Comparison of ENCODE assay signal across 8 cellular contexts in the genomic region with DNA sequence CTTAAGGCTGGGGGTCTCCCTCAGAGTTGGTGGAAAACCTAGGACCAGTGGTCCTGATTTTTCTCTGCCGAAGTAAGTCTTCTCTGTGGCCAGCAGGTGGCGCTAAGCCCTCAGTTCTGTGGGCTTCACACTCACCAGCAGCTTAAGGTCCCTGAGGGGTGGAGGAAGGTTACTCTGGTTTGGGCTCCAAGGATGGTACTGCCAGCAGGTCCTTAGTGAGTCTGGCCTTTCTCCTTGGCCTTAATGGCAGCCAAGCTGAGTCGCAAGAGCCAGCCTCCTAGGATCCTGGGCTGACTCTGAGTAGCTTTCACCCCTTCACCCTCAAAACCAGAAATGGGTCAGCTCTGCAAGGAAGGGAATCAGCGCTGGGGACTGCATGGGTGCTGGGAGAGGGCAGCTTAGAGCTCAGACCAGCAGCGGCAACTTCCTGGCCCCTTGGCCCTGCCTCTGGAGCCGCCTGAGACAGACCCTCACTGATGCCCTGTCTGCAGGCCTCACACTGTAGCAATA. TPM values are rescaled to one million over a fixed set of nuclear protein-coding genes. Genes with fewer than 3 reads are reported as not detected.
DNase-seq lines count a peak whose midpoint lies in the region; TF ChIP-seq lines count a peak whose summit lies in the region.

No MANE protein-coding gene starts in this region.

- no peaks in the 10 kb centered on the region for H3K4me1 Mint-ChIP-seq in type B pancreatic cell (ENCODE audit: unreplicated experiment)

- no peaks in the 10 kb centered on the region for H3K9me3 Mint-ChIP-seq in type B pancreatic cell

- no peaks in the 10 kb centered on the region for H3K79me2 ChIP-seq in trophoblast cell (ENCODE audit: control insufficient read depth, insufficient read depth, low read length, poor library complexity)

- H3K27ac ChIP-seq in SJCRH30: no peak overlapping the region
- no peak overlapping the region for H3K27ac ChIP-seq in trophoblast cell (ENCODE audit: low read depth, low read length)

- no peaks in the 10 kb centered on the region for H3K27me3 ChIP-seq in SJCRH30
- no peaks in the 10 kb centered on the region for H3K27me3 ChIP-seq in trophoblast cell (ENCODE audit: insufficient read depth, low read length)

- H3K79me1 ChIP-seq in trophoblast cell (ENCODE audit: low read length): no peaks in the 10 kb centered on the region

- H2AFZ ChIP-seq in trophoblast cell (ENCODE audit: insufficient read depth, low read length, poor library complexity): no peak overlapping the region

- no peak overlapping the region for H4K91ac ChIP-seq in trophoblast cell (ENCODE audit: low read depth, low read length)

- WGBS in trophoblast cell (ENCODE audit: extremely low coverage, insufficient coverage, insufficient read length): no CpG with 5 or more reads among the region's 6 CpGs

- no peaks in the 10 kb centered on the region for H3K36me3 ChIP-seq in SJCRH30
- H3K36me3 ChIP-seq in trophoblast cell (ENCODE audit: control insufficient read depth in 1 of 2, insufficient read depth in 2 of 2, low read length in 2 of 2): no peaks in the 10 kb centered on the region

- H2AK5ac ChIP-seq in trophoblast cell (ENCODE audit: low read length): no peak overlapping the region

- TF ChIP-seq CTCF in type B pancreatic cell (conservative IDR thresholded peaks at IDR 0.05): peak; percentile 97

- DNase-seq in AG20443 (ENCODE audit: low spot score) (peak; percentile 75), GM19240 (ENCODE audit: insufficient read length, low spot score) (peak; percentile 56), LoVo (ENCODE audit: low spot score) (peak; percentile 63), SJCRH30 (peak; percentile 82 to 97), germinal center (ENCODE audit: low spot score) (peak; percentile 54), trophoblast cell (peak; percentile 42 to 90), type B pancreatic cell (ENCODE audit: extremely low spot score, unreplicated experiment) (peak; percentile 82)
- peak; percentile 92 for DNase-seq in activated effector memory CD4-positive, alpha-beta T cell treated with anti-CD3 and anti-CD28 coated beads, Interleukin-2, amount 50 U/mL, for 16 hours

- H3K9ac ChIP-seq in trophoblast cell (ENCODE audit: low read length): no peak overlapping the region

- H3K23ac ChIP-seq in trophoblast cell (ENCODE audit: low read length): no peak overlapping the region

- H3K27ac Mint-ChIP-seq in type B pancreatic cell: no peak overlapping the region

- no peak overlapping the region for H3K14ac ChIP-seq in trophoblast cell (ENCODE audit: low read length)

- no peak overlapping the region for H2BK5ac ChIP-seq in trophoblast cell (ENCODE audit: low read depth, low read length, poor library complexity)

- no peak overlapping the region for H4K8ac ChIP-seq in trophoblast cell (ENCODE audit: low read depth, low read length)

- H3K27me3 Mint-ChIP-seq in type B pancreatic cell: no peaks in the 10 kb centered on the region

- no peak overlapping the region for H3K4ac ChIP-seq in trophoblast cell (ENCODE audit: low read depth, low read length)

- H2BK120ac ChIP-seq in trophoblast cell (ENCODE audit: insufficient read depth, low read length, poor library complexity): no peak overlapping the region

- H4K12ac ChIP-seq in trophoblast cell (ENCODE audit: low read depth, low read length): no peak overlapping the region

- H3K18ac ChIP-seq in trophoblast cell (ENCODE audit: low read length): no peak overlapping the region

- H3K36me3 Mint-ChIP-seq in type B pancreatic cell: no peaks in the 10 kb centered on the region

- H3K4me1 ChIP-seq in SJCRH30 (no peaks in the 10 kb centered on the region), trophoblast cell (ENCODE audit: control insufficient read depth in 1 of 2, insufficient read depth in 2 of 2, low read length in 2 of 2) (peaks cover 0 to 4% of the 10 kb centered on the region in 2 experiments)

- H2BK12ac ChIP-seq in trophoblast cell (ENCODE audit: low read length): no peak overlapping the region

- H3K4me3 ChIP-seq in SJCRH30 (no peak overlapping the region), trophoblast cell (ENCODE audit: low read depth, low read length) (no peak overlapping the region)

- no peaks in the 10 kb centered on the region for H3K9me3 ChIP-seq in SJCRH30 (replicated peaks)
- peaks cover 5% of the 10 kb centered on the region for H3K9me3 ChIP-seq in trophoblast cell (ENCODE audit: insufficient read depth, low read depth, low read length)

- no peak overlapping the region for H3K4me2 ChIP-seq in trophoblast cell (ENCODE audit: low read length)

- H3K4me3 Mint-ChIP-seq in type B pancreatic cell: peak overlapping the region; percentile 34

RNA-seq across cellular contexts. Expression of a gene that starts 4.4 kb away (rescaled TPM):
- 4.8 and 5.9 TPM in 2 replicates for total RNA-seq in SJCRH30 (2014; rRNA removed; shearing (Covaris generic))
- polyA plus RNA-seq in trophoblast cell (2013): 0.05 TPM in 1 of 2 replicates, not detected in the other
- total RNA-seq in type B pancreatic cell (ENCODE audit: low replicate concordance): 18.6 and 25.4 TPM in 2 replicates

RNA-seq across cellular contexts. Expression of a gene that starts 32.5 kb away (rescaled TPM):
- 7.8 and 8.1 TPM in 2 replicates for total RNA-seq in SJCRH30 (2014; rRNA removed; shearing (Covaris generic))
- polyA plus RNA-seq in trophoblast cell (2013): 0.47 and 0.55 TPM in 2 replicates
- 6.0 and 12.3 TPM in 2 replicates for total RNA-seq in type B pancreatic cell (ENCODE audit: low replicate concordance)
